In the genomic region with DNA sequence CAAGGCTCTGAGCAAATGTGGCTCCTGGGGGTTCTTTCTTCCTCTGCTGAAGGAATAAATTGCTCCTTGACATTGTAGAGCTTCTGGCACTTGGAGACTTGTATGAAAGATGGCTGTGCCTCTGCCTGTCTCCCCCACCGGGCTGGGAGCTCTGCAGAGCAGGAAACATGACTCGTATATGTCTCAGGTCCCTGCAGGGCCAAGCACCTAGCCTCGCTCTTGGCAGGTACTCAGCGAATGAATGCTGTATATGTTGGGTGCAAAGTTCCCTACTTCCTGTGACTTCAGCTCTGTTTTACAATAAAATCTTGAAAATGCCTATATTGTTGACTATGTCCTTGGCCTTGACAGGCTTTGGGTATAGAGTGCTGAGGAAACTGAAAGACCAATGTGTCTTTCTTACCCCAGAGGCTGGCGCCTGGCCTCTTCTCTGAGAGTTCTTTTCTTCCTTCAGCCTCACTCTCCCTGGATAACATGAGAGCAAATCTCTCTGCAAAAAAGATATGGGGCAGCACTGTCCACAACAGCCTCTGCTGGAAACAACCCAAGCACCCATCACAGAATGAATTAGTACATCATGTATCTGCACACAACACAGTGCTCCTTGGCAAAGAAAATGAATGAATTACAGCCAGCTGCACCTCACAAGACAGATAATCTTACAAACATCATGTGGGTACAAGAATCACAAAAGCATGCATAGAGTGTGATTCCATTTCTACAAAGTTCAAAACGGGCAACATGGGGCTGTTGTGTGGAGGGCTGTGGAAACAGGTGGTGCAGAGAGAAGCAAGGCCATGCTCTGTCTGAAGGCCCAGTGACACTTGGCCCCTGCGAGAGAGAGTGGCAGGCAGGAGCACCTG, we compare ENCODE assay signal across 15 cellular contexts. TPM values are rescaled to one million over a fixed set of nuclear protein-coding genes. Genes with fewer than 3 reads are reported as not detected.
DNase-seq lines count a peak whose midpoint lies in the region; ATAC-seq and TF ChIP-seq lines count a peak whose summit lies in the region.
"Had no signal": no experiment of that assay in that cellular context is flagged by ENCODE, and none has a peak within 500 bp of the region (broad histone marks: within the 10 kb centered on the region; RNA-seq: fewer than 3 reads in every experiment).

No MANE protein-coding gene starts in this region.

- H3K27ac Mint-ChIP-seq in activated CD8-positive, alpha-beta memory T cell treated with anti-CD3 and anti-CD28 coated beads, Interleukin-2, amount 10 ng/mL, durations not matched to agents 7 days and 5 days, result no peak overlapping the region
- no peak overlapping the region for H3K27ac Mint-ChIP-seq in osteocyte (ENCODE audit: unreplicated experiment)
- H3K27ac Mint-ChIP-seq: CD8-positive, alpha-beta T cell had no signal

- no peak overlapping the region for H3K4me3 ChIP-seq in NB4 (ENCODE audit: low read depth, low read length)

- H3K36me3 Mint-ChIP-seq in activated CD8-positive, alpha-beta memory T cell treated with anti-CD3 and anti-CD28 coated beads, Interleukin-2, amount 10 ng/mL, durations not matched to agents 7 days and 5 days, result no peaks in the 10 kb centered on the region
- no peaks in the 10 kb centered on the region for H3K36me3 Mint-ChIP-seq in osteocyte (ENCODE audit: unreplicated experiment)
- H3K36me3 Mint-ChIP-seq: CD8-positive, alpha-beta T cell had no signal

- H3K9me3 Mint-ChIP-seq in activated CD8-positive, alpha-beta memory T cell treated with anti-CD3 and anti-CD28 coated beads, Interleukin-2, amount 10 ng/mL, durations not matched to agents 7 days and 5 days (ENCODE audit: low read depth), result no peaks in the 10 kb centered on the region
- H3K9me3 Mint-ChIP-seq in osteocyte (ENCODE audit: unreplicated experiment), result no peaks in the 10 kb centered on the region
- H3K9me3 Mint-ChIP-seq: CD8-positive, alpha-beta T cell had no signal

- H3K4me3 Mint-ChIP-seq in activated CD8-positive, alpha-beta memory T cell treated with anti-CD3 and anti-CD28 coated beads, Interleukin-2, amount 10 ng/mL, durations not matched to agents 7 days and 5 days, result no peak overlapping the region
- H3K4me3 Mint-ChIP-seq in osteocyte (ENCODE audit: unreplicated experiment), result no peak overlapping the region
- H3K4me3 Mint-ChIP-seq: CD8-positive, alpha-beta T cell had no signal

- CTCF ChIA-PET in activated CD8-positive, alpha-beta memory T cell treated with anti-CD3 and anti-CD28 coated beads, Interleukin-2, amount 10 ng/mL, durations not matched to agents 7 days and 5 days (lab: Charles Lee), result interaction anchor here (1.1 to 13.6 kb wide), 11 partner anchors 15 to 256 kb away, joined by 3 to 329 read pairs (median 7); a partner anchor contains a TSS

- no peak for TF ChIP-seq POLR2A in NB4 (IDR thresholded peaks at IDR 0.05; ENCODE audit: extremely low read depth, insufficient read length)
- TF ChIP-seq POLR2A in erythroblast (IDR thresholded peaks at IDR 0.05; ENCODE audit: low read length), result no peak

- peaks cover 29% of the 10 kb centered on the region for H3K4me1 Mint-ChIP-seq in activated CD8-positive, alpha-beta memory T cell treated with anti-CD3 and anti-CD28 coated beads, Interleukin-2, amount 10 ng/mL, durations not matched to agents 7 days and 5 days
- no peaks in the 10 kb centered on the region for H3K4me1 Mint-ChIP-seq in osteocyte (ENCODE audit: unreplicated experiment)

- no peak for TF ChIP-seq CTCF in NB4 (IDR thresholded peaks at IDR 0.05; ENCODE audit: low read depth, low read length)
- TF ChIP-seq CTCF in osteocyte (IDR thresholded peaks at IDR 0.05), result no peak

- peak; percentile 49 for DNase-seq in activated CD8-positive, alpha-beta memory T cell treated with anti-CD3 and anti-CD28 coated beads, Interleukin-2, amount 10 ng/mL, durations not matched to agents 7 days and 5 days
- DNase-seq in activated CD8-positive, alpha-beta memory T cell treated with anti-CD3 and anti-CD28 coated beads, Interleukin-2, amount 50 U/mL, for 4 hours, result no peak
- DNase-seq in NB4 (ENCODE audit: low read depth) (peak; percentile 53), ecto neural progenitor cell (ENCODE audit: low spot score) (peak; percentile 10), osteocyte (ENCODE audit: extremely low spot score, unreplicated experiment) (peak; percentile 77), putamen (ENCODE audit: low spot score) (no peak), cerebellar cortex (ENCODE audit: low spot score) (no peak), erythroblast (lab: John Stamatoyannopoulos, UW) (no peak)
- DNase-seq: CD8-positive, alpha-beta T cell; DND-41; NCI-H1092 treated with DMSO at 0.1 percent for 48 hours; NCI-H2171; RPMI8226; WERI-Rb-1 had no signal

- ATAC-seq in activated CD8-positive, alpha-beta memory T cell treated with anti-CD3 and anti-CD28 coated beads, Interleukin-2, amount 10 ng/mL, durations not matched to agents 7 days and 5 days, result peak; percentile 64
- ATAC-seq: CD8-positive, alpha-beta T cell had no signal

- H3K27me3 Mint-ChIP-seq in activated CD8-positive, alpha-beta memory T cell treated with anti-CD3 and anti-CD28 coated beads, Interleukin-2, amount 10 ng/mL, durations not matched to agents 7 days and 5 days, result no peaks in the 10 kb centered on the region
- peaks cover 34% of the 10 kb centered on the region for H3K27me3 Mint-ChIP-seq in osteocyte (ENCODE audit: unreplicated experiment)

RNA-seq across cellular contexts. Expression of a gene that starts 6.5 kb away (rescaled TPM):
- 1 to 10 TPM; 1.8 TPM for total RNA-seq in activated CD8-positive, alpha-beta memory T cell treated with anti-CD3 and anti-CD28 coated beads, Interleukin-2, amount 10 ng/mL, durations not matched to agents 7 days and 5 days
- total RNA-seq in osteocyte, result not detected in 2 replicates
- total RNA-seq: CD8-positive, alpha-beta T cell; glomerular endothelial cell had no signal

RNA-seq across cellular contexts. Expression of a gene that starts 39.8 kb away (rescaled TPM):
- 100 to 1,000 TPM; 314 to 388 TPM for total RNA-seq in activated CD8-positive, alpha-beta memory T cell treated with anti-CD3 and anti-CD28 coated beads, Interleukin-2, amount 10 ng/mL, durations not matched to agents 7 days and 5 days
- total RNA-seq in osteocyte, result 6.3 and 8.9 TPM in 2 replicates

Comparison
In these comparisons a context has a peak if more than half of its experiments do, and no peak if none do; other contexts are left out.
1. DNase-seq: peak in activated CD8-positive, alpha-beta memory T cell treated with anti-CD3 and anti-CD28 coated beads, Interleukin-2, amount 10 ng/mL, durations not matched to agents 7 days and 5 days (single experiment), NB4 (single experiment), ecto neural progenitor cell (single experiment) and osteocyte (single experiment); none in activated CD8-positive, alpha-beta memory T cell treated with anti-CD3 and anti-CD28 coated beads, Interleukin-2, amount 50 U/mL, for 4 hours (single experiment), putamen (single experiment), cerebellar cortex (single experiment) and erythroblast (0 of 2).
2. RNA of a gene that starts 39.8 kb away (total RNA-seq): 314 to 388 TPM in activated CD8-positive, alpha-beta memory T cell treated with anti-CD3 and anti-CD28 coated beads, Interleukin-2, amount 10 ng/mL, durations not matched to agents 7 days and 5 days; 6.3 to 8.9 TPM in osteocyte; every median in the first group is over 10 times any median in the second.